ENCODE assay signal across 8 cellular contexts in the genomic region with DNA sequence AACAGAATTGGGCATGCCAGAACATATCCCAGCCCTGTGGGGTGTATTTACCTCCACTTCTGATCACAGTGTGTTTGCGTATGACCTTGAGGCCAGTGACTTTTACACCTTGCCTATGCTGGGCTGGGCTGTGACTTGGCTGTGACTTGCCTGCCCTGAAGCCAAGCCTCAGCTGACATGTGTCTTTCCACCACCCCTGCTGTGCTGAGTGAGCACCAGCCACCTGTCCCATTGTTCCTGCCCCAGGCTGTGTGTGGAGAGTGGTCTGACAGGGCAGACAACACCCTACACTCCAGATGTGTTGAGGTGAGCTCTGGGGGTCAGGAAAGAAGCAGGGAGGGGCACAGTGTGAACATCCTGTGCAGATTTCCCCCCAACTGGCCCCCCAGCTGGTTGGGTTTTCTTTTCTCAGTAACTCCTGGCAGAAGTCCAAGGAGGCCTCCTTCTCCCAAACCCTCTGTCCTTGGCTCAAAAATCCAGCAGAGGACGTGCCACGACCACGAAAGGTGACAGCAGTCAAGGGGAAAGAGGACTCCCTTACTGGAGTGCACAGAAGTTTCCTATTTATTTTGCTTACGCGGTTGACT. TPM values are rescaled to one million over a fixed set of nuclear protein-coding genes. Genes with fewer than 3 reads are reported as not detected.
DNase-seq lines count a peak whose midpoint lies in the region; ATAC-seq and TF ChIP-seq lines count a peak whose summit lies in the region.

No MANE protein-coding gene starts in this region.

- no peaks in the 10 kb centered on the region for H3K9me3 Mint-ChIP-seq in activated CD8-positive, alpha-beta T cell treated with anti-CD3 and anti-CD28 coated beads, Interleukin-2, amount 10 ng/mL, durations not matched to agents 7 days and 5 days (ENCODE audit: insufficient read depth)
- H3K9me3 Mint-ChIP-seq in activated CD8-positive, alpha-beta T cell treated with anti-CD3 and anti-CD28 coated beads for 36 hours = no peaks in the 10 kb centered on the region
- H3K9me3 Mint-ChIP-seq in stimulated activated naive B cell treated with anti-CD40 and anti-IgM and Interleukin-4, amounts not matched to agents 10 μg/mL and 1 μg/mL and 100 μg/mL, for 72 hours = no peaks in the 10 kb centered on the region

- TF ChIP-seq CTCF in activated CD8-positive, alpha-beta T cell treated with anti-CD3 and anti-CD28 coated beads for 36 hours (IDR thresholded peaks at IDR 0.05) = no peak
- peak; percentile 55 for TF ChIP-seq CTCF in epithelial cell of proximal tubule (conservative IDR thresholded peaks at IDR 0.05; ENCODE audit: low read depth, low read length)

- H3K36me3 Mint-ChIP-seq in activated CD8-positive, alpha-beta T cell treated with anti-CD3 and anti-CD28 coated beads, Interleukin-2, amount 10 ng/mL, durations not matched to agents 7 days and 5 days (ENCODE audit: low read depth) = no peaks in the 10 kb centered on the region
- no peaks in the 10 kb centered on the region for H3K36me3 Mint-ChIP-seq in activated CD8-positive, alpha-beta T cell treated with anti-CD3 and anti-CD28 coated beads for 36 hours (ENCODE audit: low read depth)
- no peaks in the 10 kb centered on the region for H3K36me3 Mint-ChIP-seq in stimulated activated naive B cell treated with anti-CD40 and anti-IgM and Interleukin-4, amounts not matched to agents 10 μg/mL and 1 μg/mL and 100 μg/mL, for 72 hours

- intact Hi-C loops in activated CD8-positive, alpha-beta T cell treated with anti-CD3 and anti-CD28 coated beads for 36 hours (cut with micrococcal nuclease) = no loop called here

- no peaks in the 10 kb centered on the region for H3K4me1 Mint-ChIP-seq in activated CD8-positive, alpha-beta T cell treated with anti-CD3 and anti-CD28 coated beads, Interleukin-2, amount 10 ng/mL, durations not matched to agents 7 days and 5 days (ENCODE audit: low read depth)
- no peaks in the 10 kb centered on the region for H3K4me1 Mint-ChIP-seq in activated CD8-positive, alpha-beta T cell treated with anti-CD3 and anti-CD28 coated beads for 36 hours (ENCODE audit: low read depth)
- no peaks in the 10 kb centered on the region for H3K4me1 Mint-ChIP-seq in stimulated activated naive B cell treated with anti-CD40 and anti-IgM and Interleukin-4, amounts not matched to agents 10 μg/mL and 1 μg/mL and 100 μg/mL, for 72 hours

- H3K4me3 Mint-ChIP-seq in activated CD8-positive, alpha-beta T cell treated with anti-CD3 and anti-CD28 coated beads, Interleukin-2, amount 10 ng/mL, durations not matched to agents 7 days and 5 days = no peak overlapping the region
- no peak overlapping the region for H3K4me3 Mint-ChIP-seq in activated CD8-positive, alpha-beta T cell treated with anti-CD3 and anti-CD28 coated beads for 36 hours
- H3K4me3 Mint-ChIP-seq in stimulated activated naive B cell treated with anti-CD40 and anti-IgM and Interleukin-4, amounts not matched to agents 10 μg/mL and 1 μg/mL and 100 μg/mL, for 72 hours = no peak overlapping the region

- peak overlapping the region; percentile 20 for H3K27ac Mint-ChIP-seq in activated CD8-positive, alpha-beta T cell treated with anti-CD3 and anti-CD28 coated beads, Interleukin-2, amount 10 ng/mL, durations not matched to agents 7 days and 5 days
- no peak overlapping the region for H3K27ac Mint-ChIP-seq in activated CD8-positive, alpha-beta T cell treated with anti-CD3 and anti-CD28 coated beads for 36 hours
- no peak overlapping the region for H3K27ac Mint-ChIP-seq in stimulated activated naive B cell treated with anti-CD40 and anti-IgM and Interleukin-4, amounts not matched to agents 10 μg/mL and 1 μg/mL and 100 μg/mL, for 72 hours

- H3K27me3 Mint-ChIP-seq in activated CD8-positive, alpha-beta T cell treated with anti-CD3 and anti-CD28 coated beads, Interleukin-2, amount 10 ng/mL, durations not matched to agents 7 days and 5 days (ENCODE audit: low read depth) = peaks cover 25% of the 10 kb centered on the region
- H3K27me3 Mint-ChIP-seq in activated CD8-positive, alpha-beta T cell treated with anti-CD3 and anti-CD28 coated beads for 36 hours = peaks cover 20% of the 10 kb centered on the region
- peaks cover 32 to 56% of the 10 kb centered on the region in 2 donors for H3K27me3 Mint-ChIP-seq in stimulated activated naive B cell treated with anti-CD40 and anti-IgM and Interleukin-4, amounts not matched to agents 10 μg/mL and 1 μg/mL and 100 μg/mL, for 72 hours

- DNase-seq in activated CD8-positive, alpha-beta T cell treated with anti-CD3 and anti-CD28 coated beads, Interleukin-2, amount 10 ng/mL, durations not matched to agents 7 days and 5 days = no peak
- DNase-seq in activated CD8-positive, alpha-beta T cell treated with anti-CD3 and anti-CD28 coated beads for 36 hours = no peak
- DNase-seq in NCI-H524 (lab: John Stamatoyannopoulos, UW) (peak; percentile 94 to 98), epithelial cell of proximal tubule (ENCODE audit: low read depth) (no peak), skeletal muscle cell (ENCODE audit: low read depth) (peak; percentile 54)
- no peak for DNase-seq in activated effector memory CD4-positive, alpha-beta T cell treated with anti-CD3 and anti-CD28 coated beads, Interleukin-2, amount 50 U/mL, for 16 hours
- no peak for DNase-seq in stimulated activated naive B cell treated with anti-CD40 and anti-IgM and Interleukin-4, amounts not matched to agents 10 μg/mL and 1 μg/mL and 100 μg/mL, for 72 hours

- H3K4me3 ChIP-seq in epithelial cell of proximal tubule (ENCODE audit: low read depth, low read length) (no peak overlapping the region), skeletal muscle cell (ENCODE audit: low read depth, low read length) (no peak overlapping the region)

- no peak for ATAC-seq in activated CD8-positive, alpha-beta T cell treated with anti-CD3 and anti-CD28 coated beads, Interleukin-2, amount 10 ng/mL, durations not matched to agents 7 days and 5 days
- no peak for ATAC-seq in activated CD8-positive, alpha-beta T cell treated with anti-CD3 and anti-CD28 coated beads for 36 hours
- no peak for ATAC-seq in stimulated activated naive B cell treated with anti-CD40 and anti-IgM and Interleukin-4, amounts not matched to agents 10 μg/mL and 1 μg/mL and 100 μg/mL, for 72 hours (replicated peaks)
- no peak for ATAC-seq in HG03097 (IDR thresholded peaks at IDR 0.05; ENCODE audit: low FRiP score, unreplicated experiment)

- CTCF ChIA-PET in activated CD8-positive, alpha-beta T cell treated with anti-CD3 and anti-CD28 coated beads, Interleukin-2, amount 10 ng/mL, durations not matched to agents 7 days and 5 days (lab: Charles Lee) = no interaction called here
- CTCF ChIA-PET in activated CD8-positive, alpha-beta T cell treated with anti-CD3 and anti-CD28 coated beads for 36 hours (lab: Charles Lee) = no interaction called here

- POLR2A ChIA-PET in activated CD8-positive, alpha-beta T cell treated with anti-CD3 and anti-CD28 coated beads, Interleukin-2, amount 10 ng/mL, durations not matched to agents 7 days and 5 days (lab: Charles Lee) = no interaction called here
- POLR2A ChIA-PET in activated CD8-positive, alpha-beta T cell treated with anti-CD3 and anti-CD28 coated beads for 36 hours (lab: Charles Lee) = no interaction called here

RNA-seq across cellular contexts. Expression of gene STEAP3, which starts 5.1 kb away (rescaled TPM):
- under 1 TPM; 0.13 TPM for total RNA-seq in activated CD8-positive, alpha-beta T cell treated with anti-CD3 and anti-CD28 coated beads, Interleukin-2, amount 10 ng/mL, durations not matched to agents 7 days and 5 days
- under 1 TPM; 0.18 to 0.34 TPM for total RNA-seq in activated CD8-positive, alpha-beta T cell treated with anti-CD3 and anti-CD28 coated beads for 36 hours
- 27.8 and 35.1 TPM in 2 replicates for total RNA-seq in epithelial cell of proximal tubule

Comparison
In these comparisons a context has a peak if more than half of its experiments do, and no peak if none do; other contexts are left out.
1. DNase-seq: peak in NCI-H524 (2 of 2) and skeletal muscle cell (single experiment); none in activated CD8-positive, alpha-beta T cell treated with anti-CD3 and anti-CD28 coated beads, Interleukin-2, amount 10 ng/mL, durations not matched to agents 7 days and 5 days (single experiment), activated CD8-positive, alpha-beta T cell treated with anti-CD3 and anti-CD28 coated beads for 36 hours (single experiment), epithelial cell of proximal tubule (single experiment), activated effector memory CD4-positive, alpha-beta T cell treated with anti-CD3 and anti-CD28 coated beads, Interleukin-2, amount 50 U/mL, for 16 hours (single experiment) and stimulated activated naive B cell treated with anti-CD40 and anti-IgM and Interleukin-4, amounts not matched to agents 10 μg/mL and 1 μg/mL and 100 μg/mL, for 72 hours (single experiment).
2. RNA of gene STEAP3, which starts 5.1 kb away (total RNA-seq): 27.8 to 35.1 TPM in epithelial cell of proximal tubule; 0.18 to 0.34 TPM in activated CD8-positive, alpha-beta T cell treated with anti-CD3 and anti-CD28 coated beads for 36 hours and 0.13 TPM in activated CD8-positive, alpha-beta T cell treated with anti-CD3 and anti-CD28 coated beads, Interleukin-2, amount 10 ng/mL, durations not matched to agents 7 days and 5 days; every median in the first group is over 10 times any median in the second.